23 cellular contexts compared by ENCODE assay signal in the genomic region with DNA sequence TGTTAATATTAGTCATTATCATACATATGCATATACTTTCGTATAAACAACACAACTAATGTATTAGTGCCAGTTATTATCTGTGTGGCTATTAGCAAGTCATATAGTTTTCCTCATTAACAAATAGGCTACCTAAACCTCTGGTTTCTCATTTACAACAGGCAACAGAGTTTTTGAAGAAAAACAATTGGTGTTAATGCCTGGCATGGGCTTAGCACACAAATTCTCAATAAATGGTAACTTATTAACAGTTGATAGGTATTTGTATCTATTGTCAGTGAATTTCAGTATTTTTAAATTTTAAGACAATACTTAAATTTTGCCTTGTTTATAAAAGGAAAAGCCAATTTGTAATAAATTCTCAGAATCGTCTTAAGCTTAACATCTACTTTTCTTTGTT.
"Had no signal": no experiment of that assay in that cellular context is flagged by ENCODE, and none has a peak within 500 bp of the region (broad histone marks: within the 10 kb centered on the region; RNA-seq: fewer than 3 reads in every experiment).

No MANE protein-coding gene starts in this region.

- ATAC-seq: effector memory CD8-positive, alpha-beta T cell; foreskin keratinocyte; gastroesophageal sphincter; heart left ventricle; left cardiac atrium; left lung; left ventricle myocardium superior; lower lobe of right lung; mucosa of descending colon had no signal

- H3K27me3 ChIP-seq: colonic mucosa, esophagus muscularis mucosa, foreskin keratinocyte, gastroesophageal sphincter, heart left ventricle, hepatocyte, left lung had no signal

- H3K79me2 ChIP-seq: hepatocyte had no signal

- H3K36me3 ChIP-seq: colonic mucosa, esophagus muscularis mucosa, gastroesophageal sphincter, heart left ventricle, left lung, lower lobe of right lung had no signal

- H3K4me3 ChIP-seq: colonic mucosa, esophagus muscularis mucosa, gastroesophageal sphincter, heart left ventricle, hepatocyte, left lung, lower lobe of right lung, mucosa of descending colon had no signal

- FAIRE-seq: endothelial cell of umbilical vein, islet of Langerhans, keratinocyte had no signal

- H3K4me1 ChIP-seq: colonic mucosa, esophagus muscularis mucosa, foreskin keratinocyte, gastroesophageal sphincter, heart left ventricle, left lung, lower lobe of right lung had no signal

- H3K9me3 Mint-ChIP-seq: dendritic cell treated with granulocyte-macrophage colony-stimulating factor and Interleukin-4, amounts not matched to agents 40 ng/mL and 50 ng/mL, for 4 days; effector memory CD8-positive, alpha-beta T cell had no signal

- H3K4me1 Mint-ChIP-seq: immature natural killer cell, mesothelial cell of epicardium, naive B cell had no signal

- H3K36me3 Mint-ChIP-seq: immature natural killer cell, mesothelial cell of epicardium, naive B cell had no signal

- H3K4me3 Mint-ChIP-seq: dendritic cell treated with granulocyte-macrophage colony-stimulating factor and Interleukin-4, amounts not matched to agents 40 ng/mL and 50 ng/mL, for 4 days; effector memory CD8-positive, alpha-beta T cell; immature natural killer cell; mesothelial cell of epicardium; naive B cell had no signal

- H2AFZ ChIP-seq: hepatocyte had no signal

- H3K27ac Mint-ChIP-seq: dendritic cell treated with granulocyte-macrophage colony-stimulating factor and Interleukin-4, amounts not matched to agents 40 ng/mL and 50 ng/mL, for 4 days; effector memory CD8-positive, alpha-beta T cell; immature natural killer cell; mesothelial cell of epicardium; naive B cell had no signal

- H3K4me2 ChIP-seq: hepatocyte had no signal

- H3K27ac ChIP-seq: colonic mucosa, esophagus muscularis mucosa, foreskin keratinocyte, gastroesophageal sphincter, heart left ventricle, hepatocyte, left lung, lower lobe of right lung had no signal

- DNase-seq: colonic mucosa; cortex of kidney; effector CD8-positive, alpha-beta T cell; effector memory CD8-positive, alpha-beta T cell; foreskin keratinocyte; heart left ventricle; hypothalamus; immature natural killer cell; left cardiac atrium; left lung; left ventricle myocardium superior; lower lobe of right lung; mesenchymal stem cell; mucosa of descending colon; naive B cell had no signal

- H3K9me3 ChIP-seq: colonic mucosa, gastroesophageal sphincter, left lung, lower lobe of right lung, mucosa of descending colon had no signal
